Comparison of ENCODE assay signal across 8 cellular contexts in genomic region chr17:17681744-17682292, GRCh38. TPM values are rescaled to one million over a fixed set of nuclear protein-coding genes. Genes with fewer than 3 reads are reported as not detected.
DNase-seq lines count a peak whose midpoint lies in the region; ATAC-seq and TF ChIP-seq lines count a peak whose summit lies in the region.

No MANE protein-coding gene starts in this region.

- no peak for TF ChIP-seq POLR2A in transverse colon (IDR thresholded peaks at IDR 0.05)

- H3K27me3 ChIP-seq in endocrine pancreas (ENCODE audit: control insufficient read depth, insufficient read depth, low read length) (no peaks in the 10 kb centered on the region), muscle layer of colon (ENCODE audit: control insufficient read depth in 1 of 2, insufficient read depth in 2 of 2, low read length in 2 of 2) (no peaks in the 10 kb centered on the region), transverse colon (no peaks in the 10 kb centered on the region)

- TF ChIP-seq CTCF in transverse colon (IDR thresholded peaks at IDR 0.05): no peak

- in situ Hi-C loops in transverse colon (cut with MboI; ENCODE audit: low pct_ligation_motif_present in 1 of 4, low pct_unique_long_range_greater_than_20kb in 1 of 4, low sequenced_read_pairs in 3 of 4): loop anchor here (10.0 to 25.0 kb wide), 5 partner anchors 105 to 355 kb away; partner anchors contain the start of genes ATPAF2 (in 2 of the 4) and GID4 (in 2 of the 4)

- H3K4me3 Mint-ChIP-seq in activated CD4-positive, alpha-beta T cell treated with anti-CD3 and anti-CD28 coated beads for 36 hours: peak overlapping the region; percentile 86

- no peaks in the 10 kb centered on the region for H3K27me3 Mint-ChIP-seq in activated CD4-positive, alpha-beta T cell treated with anti-CD3 and anti-CD28 coated beads for 36 hours

- no peak overlapping the region for H3K4me3 ChIP-seq in endocrine pancreas (ENCODE audit: control insufficient read depth, insufficient read depth, low read length)
- H3K4me3 ChIP-seq in muscle layer of colon (ENCODE audit: low read depth in 1 of 2, low read length in 2 of 2): peak overlapping the region; percentile 66 to 71
- peak overlapping the region; percentile 49 to 90 (median 74) for H3K4me3 ChIP-seq in transverse colon

- WGBS in transverse colon (ENCODE audit: low coverage in 1 of 2), 2 donors: 1% methylated on average over 47 of the region's 68 CpGs; no CpG with 5 or more reads in 1 of the 2 donors

- peak overlapping the region; percentile 86 for H3K27ac Mint-ChIP-seq in activated CD4-positive, alpha-beta T cell treated with anti-CD3 and anti-CD28 coated beads for 36 hours

- H3K27ac ChIP-seq in muscle layer of colon (ENCODE audit: low read depth, low read length) (peak overlapping the region; percentile 83), transverse colon (peak overlapping the region; percentile 89 to 98 (median 92))

- H3K36me3 ChIP-seq in endocrine pancreas (ENCODE audit: control insufficient read depth, insufficient read depth, low read length): no peaks in the 10 kb centered on the region
- H3K36me3 ChIP-seq in muscle layer of colon (ENCODE audit: insufficient read depth, low read length): no peaks in the 10 kb centered on the region
- no peaks in the 10 kb centered on the region for H3K36me3 ChIP-seq in transverse colon

- H3K9ac ChIP-seq in endocrine pancreas (ENCODE audit: control insufficient read depth, insufficient read depth, low read length): peak overlapping the region; percentile 90
- H3K9ac ChIP-seq in muscle layer of colon (ENCODE audit: low read length): no peak overlapping the region

- no peak for TF ChIP-seq EP300 in transverse colon (IDR thresholded peaks at IDR 0.05; ENCODE audit: low read depth)

- POLR2A ChIA-PET in activated CD4-positive, alpha-beta T cell treated with anti-CD3 and anti-CD28 coated beads for 36 hours (lab: Charles Lee): interaction anchor here (0.6 to 1.2 kb wide), 2 partner anchors 115 to 154 kb away, joined by 3 to 4 read pairs; no protein-coding TSS in a partner anchor

- no peaks in the 10 kb centered on the region for H3K9me3 Mint-ChIP-seq in activated CD4-positive, alpha-beta T cell treated with anti-CD3 and anti-CD28 coated beads for 36 hours (ENCODE audit: low read depth)

- no peaks in the 10 kb centered on the region for H3K36me3 Mint-ChIP-seq in activated CD4-positive, alpha-beta T cell treated with anti-CD3 and anti-CD28 coated beads for 36 hours (ENCODE audit: low read depth)

- ATAC-seq in HG03342 (IDR thresholded peaks at IDR 0.05; ENCODE audit: unreplicated experiment): peak; percentile 23
- peak; percentile 28 for ATAC-seq in activated CD4-positive, alpha-beta T cell treated with anti-CD3 and anti-CD28 coated beads for 36 hours

- H3K4me1 Mint-ChIP-seq in activated CD4-positive, alpha-beta T cell treated with anti-CD3 and anti-CD28 coated beads for 36 hours: peaks cover 25% of the 10 kb centered on the region

- DNase-seq in NCI-H2171 treated with DMSO at 0.1 percent for 48 hours (lab: John Stamatoyannopoulos, UW): peak; percentile 28
- no peak for DNase-seq in NCI-H2171 (lab: John Stamatoyannopoulos, UW)
- DNase-seq in activated CD4-positive, alpha-beta T cell treated with anti-CD3 and anti-CD28 coated beads for 36 hours: peak; percentile 69
- DNase-seq in transverse colon: peak; percentile 40
- DNase-seq in DMS153 treated with DMSO at 0.1 percent for 48 hours (lab: John Stamatoyannopoulos, UW; ENCODE audit: unreplicated experiment): no peak

- intact Hi-C loops in activated CD4-positive, alpha-beta T cell treated with anti-CD3 and anti-CD28 coated beads for 36 hours (cut with DNase I, micrococcal nuclease): loop anchor here (1.0 to 5.0 kb wide), 19 partner anchors 12 to 501 kb away; partner anchors contain the start of genes ATPAF2 (in 2 of the 2), GID4 (in 2 of the 2), ALKBH5 (in 1 of the 2) and DRC3 (in 1 of the 2)
- intact Hi-C loops in transverse colon (cut with DNase I; ENCODE audit: low total_unique reads): loop anchor here (2.0 to 5.0 kb wide), 2 partner anchors 100 to 177 kb away; no protein-coding TSS in a partner anchor

- CTCF ChIA-PET in activated CD4-positive, alpha-beta T cell treated with anti-CD3 and anti-CD28 coated beads for 36 hours (lab: Charles Lee): interaction anchor here (0.6 to 1.0 kb wide), 4 partner anchors 9 to 238 kb away, joined by 3 to 4 read pairs (median 3); no protein-coding TSS in a partner anchor

- H3K9me3 ChIP-seq in endocrine pancreas (ENCODE audit: control insufficient read depth, low read length) (no peaks in the 10 kb centered on the region), muscle layer of colon (ENCODE audit: low read length) (no peaks in the 10 kb centered on the region), transverse colon (no peaks in the 10 kb centered on the region)

- H3K4me1 ChIP-seq in endocrine pancreas (ENCODE audit: control insufficient read depth, insufficient read depth, low read length) (peaks cover 10% of the 10 kb centered on the region), muscle layer of colon (ENCODE audit: insufficient read depth, low read length) (peaks cover 38% of the 10 kb centered on the region), transverse colon (peaks cover 22 to 41% (median 30%) of the 10 kb centered on the region in 4 donors)

RNA-seq across cellular contexts. Expression of gene RAI1, which starts 0.6 kb away (rescaled TPM):
- total RNA-seq in activated CD4-positive, alpha-beta T cell treated with anti-CD3 and anti-CD28 coated beads for 36 hours: 10 to 100 TPM; 13.6 to 16.4 TPM
- 100 to 1,000 TPM in 1 of 4 donors, 10 to 100 TPM in 3; 14.1 to 163 (median 34.6) TPM for total RNA-seq in transverse colon

Comparison
In these comparisons a context has a peak if more than half of its experiments do, and no peak if none do; other contexts are left out.
1. DNase-seq: peak in NCI-H2171 treated with DMSO at 0.1 percent for 48 hours (single experiment), activated CD4-positive, alpha-beta T cell treated with anti-CD3 and anti-CD28 coated beads for 36 hours (single experiment) and transverse colon (single experiment); none in NCI-H2171 (single experiment) and DMS153 treated with DMSO at 0.1 percent for 48 hours (single experiment).